ENCODE assay signal across 20 cellular contexts in genomic region chr10:52623761-52624160, GRCh38.
"Had no signal": no experiment of that assay in that cellular context is flagged by ENCODE, and none has a peak within 500 bp of the region (broad histone marks: within the 10 kb centered on the region; RNA-seq: fewer than 3 reads in every experiment).

No MANE protein-coding gene starts in this region.

- ATAC-seq: stimulated activated naive B cell treated with anti-CD40 and anti-IgM and Interleukin-4, amounts not matched to agents 10 μg/mL and 1 μg/mL and 100 μg/mL, for 72 hours had no signal

- DNase-seq: activated B cell treated with CpG ODN at 0.5 μM for 24 hours; activated CD4-positive, alpha-beta T cell treated with anti-CD3 and anti-CD28 coated beads, Interleukin-2, amount 10 ng/mL, durations not matched to agents 7 days and 5 days; activated CD8-positive, alpha-beta memory T cell treated with anti-CD3 and anti-CD28 coated beads, Interleukin-2, amount 50 U/mL, for 48 hours; activated gamma-delta T cell treated with Interleukin-2 at 50 U/mL for 16 hours; amygdala; cerebellar nuclear complex; erythroblast; nucleus accumbens; stimulated activated CD4-positive, alpha-beta T cell treated with anti-CD3 and anti-CD28 coated beads, Interleukin-15, amount 100 ng/mL, for 24 hours; stimulated activated CD4-positive, alpha-beta T cell treated with anti-CD3 and anti-CD28 coated beads, Interleukin-4, amount 100 ng/mL, for 1 hour; stimulated activated naive B cell treated with anti-CD40 and anti-IgM and Interleukin-4, amounts not matched to agents 10 μg/mL and 1 μg/mL and 100 μg/mL, for 72 hours; T-helper 1 cell; T1000; tibial artery; uterus had no signal

- H3K4me3 Mint-ChIP-seq: activated B cell treated with CpG ODN at 0.5 μM for 24 hours; activated CD4-positive, alpha-beta T cell treated with anti-CD3 and anti-CD28 coated beads, Interleukin-2, amount 10 ng/mL, durations not matched to agents 7 days and 5 days; activated naive CD8-positive, alpha-beta T cell; brain; dendritic cell treated with granulocyte-macrophage colony-stimulating factor and Interleukin-4, amounts not matched to agents 40 ng/mL and 50 ng/mL, for 4 days; nephron; stimulated activated naive B cell treated with anti-CD40 and anti-IgM and Interleukin-4, amounts not matched to agents 10 μg/mL and 1 μg/mL and 100 μg/mL, for 72 hours had no signal

- H3K9me3 Mint-ChIP-seq: activated B cell treated with CpG ODN at 0.5 μM for 24 hours; activated CD4-positive, alpha-beta T cell treated with anti-CD3 and anti-CD28 coated beads, Interleukin-2, amount 10 ng/mL, durations not matched to agents 7 days and 5 days; brain; dendritic cell treated with granulocyte-macrophage colony-stimulating factor and Interleukin-4, amounts not matched to agents 40 ng/mL and 50 ng/mL, for 4 days; nephron; stimulated activated naive B cell treated with anti-CD40 and anti-IgM and Interleukin-4, amounts not matched to agents 10 μg/mL and 1 μg/mL and 100 μg/mL, for 72 hours had no signal

- H3K27ac Mint-ChIP-seq: activated B cell treated with CpG ODN at 0.5 μM for 24 hours; activated CD4-positive, alpha-beta T cell treated with anti-CD3 and anti-CD28 coated beads, Interleukin-2, amount 10 ng/mL, durations not matched to agents 7 days and 5 days; activated naive CD8-positive, alpha-beta T cell; brain; dendritic cell treated with granulocyte-macrophage colony-stimulating factor and Interleukin-4, amounts not matched to agents 40 ng/mL and 50 ng/mL, for 4 days; nephron; stimulated activated naive B cell treated with anti-CD40 and anti-IgM and Interleukin-4, amounts not matched to agents 10 μg/mL and 1 μg/mL and 100 μg/mL, for 72 hours had no signal

- H3K27ac ChIP-seq: right atrium auricular region, tibial artery, uterus had no signal

- H3K9me3 ChIP-seq: right atrium auricular region, tibial artery, uterus had no signal

- H3K36me3 Mint-ChIP-seq: activated naive CD8-positive, alpha-beta T cell; brain; stimulated activated naive B cell treated with anti-CD40 and anti-IgM and Interleukin-4, amounts not matched to agents 10 μg/mL and 1 μg/mL and 100 μg/mL, for 72 hours had no signal

- H3K4me1 ChIP-seq: right atrium auricular region, tibial artery, uterus had no signal

- H3K27me3 Mint-ChIP-seq: activated B cell treated with CpG ODN at 0.5 μM for 24 hours; activated CD4-positive, alpha-beta T cell treated with anti-CD3 and anti-CD28 coated beads, Interleukin-2, amount 10 ng/mL, durations not matched to agents 7 days and 5 days; activated naive CD8-positive, alpha-beta T cell; brain; dendritic cell treated with granulocyte-macrophage colony-stimulating factor and Interleukin-4, amounts not matched to agents 40 ng/mL and 50 ng/mL, for 4 days; stimulated activated naive B cell treated with anti-CD40 and anti-IgM and Interleukin-4, amounts not matched to agents 10 μg/mL and 1 μg/mL and 100 μg/mL, for 72 hours had no signal

- H3K27me3 ChIP-seq: uterus had no signal

- H3K4me1 Mint-ChIP-seq: activated B cell treated with CpG ODN at 0.5 μM for 24 hours; activated CD4-positive, alpha-beta T cell treated with anti-CD3 and anti-CD28 coated beads, Interleukin-2, amount 10 ng/mL, durations not matched to agents 7 days and 5 days; stimulated activated naive B cell treated with anti-CD40 and anti-IgM and Interleukin-4, amounts not matched to agents 10 μg/mL and 1 μg/mL and 100 μg/mL, for 72 hours had no signal

- H3K36me3 ChIP-seq: right atrium auricular region, tibial artery, uterus had no signal

- H3K4me3 ChIP-seq: right atrium auricular region, tibial artery, uterus had no signal
